In genomic region chr12:65876898-65877721, GRCh38 we compare ENCODE assay signal across 14 cellular contexts. TPM values are rescaled to one million over a fixed set of nuclear protein-coding genes. Genes with fewer than 3 reads are reported as not detected.
A peak's percentile ranks its signal among the peaks of the same experiment; 100 is the strongest.
DNase-seq lines count a peak whose midpoint lies in the region; ATAC-seq and TF ChIP-seq lines count a peak whose summit lies in the region.
"Had no signal": no experiment of that assay in that cellular context is flagged by ENCODE, and none has a peak within 500 bp of the region (broad histone marks: within the 10 kb centered on the region; RNA-seq: fewer than 3 reads in every experiment).

No MANE protein-coding gene starts in this region.

- no peaks in the 10 kb centered on the region for H3K36me3 Mint-ChIP-seq in CD8-positive, alpha-beta T cell

- no peaks in the 10 kb centered on the region for H3K9me3 Mint-ChIP-seq in CD8-positive, alpha-beta T cell

- H3K4me1 ChIP-seq in ectodermal cell (ENCODE audit: control insufficient read depth, insufficient read depth, low read length) (peaks cover 40% of the 10 kb centered on the region), mesodermal cell (ENCODE audit: control insufficient read depth, insufficient read depth, low read length, poor library complexity, severe bottlenecking) (peaks cover 59% of the 10 kb centered on the region)
- no peaks in the 10 kb centered on the region for H3K4me1 ChIP-seq in CD8-positive, alpha-beta T cell (ENCODE audit: insufficient read depth, low read length)

- H3K36me3 ChIP-seq in ectodermal cell (ENCODE audit: control insufficient read depth, insufficient read depth, low read length) (peaks cover 5% of the 10 kb centered on the region), mesodermal cell (ENCODE audit: control insufficient read depth, insufficient read depth, low read length) (peaks cover 43% of the 10 kb centered on the region)
- no peaks in the 10 kb centered on the region for H3K36me3 ChIP-seq in CD8-positive, alpha-beta T cell (ENCODE audit: insufficient read depth, low read length)

- H3K4me3 ChIP-seq in ectodermal cell (ENCODE audit: insufficient read depth, low read depth, low read length) (no peak overlapping the region), mesodermal cell (ENCODE audit: extremely low read depth, insufficient read depth, low read length, poor library complexity, severe bottlenecking) (no peak overlapping the region)
- no peak overlapping the region for H3K4me3 ChIP-seq in CD8-positive, alpha-beta T cell (ENCODE audit: low read depth, low read length)
- H3K4me3 ChIP-seq: coronary artery, SK-N-MC had no signal

- H3K27me3 Mint-ChIP-seq in CD8-positive, alpha-beta T cell (ENCODE audit: low read depth) = peaks cover 21% of the 10 kb centered on the region

- 26 to 35% methylated on average over 7 of the region's 7 CpGs for WGBS in ectodermal cell, 2 experiments
- 45 to 52% methylated on average over 6 to 7 of the region's 7 CpGs for WGBS in mesodermal cell (ENCODE audit: insufficient coverage in 2 of 2), 2 experiments

- H3K27me3 ChIP-seq in ectodermal cell (ENCODE audit: control insufficient read depth, insufficient read depth, low read length, poor library complexity, severe bottlenecking) = no peaks in the 10 kb centered on the region
- peaks cover 4% of the 10 kb centered on the region for H3K27me3 ChIP-seq in CD8-positive, alpha-beta T cell (ENCODE audit: insufficient read depth, low read length)

- no peak for TF ChIP-seq CTCF in CD8-positive, alpha-beta T cell (IDR thresholded peaks at IDR 0.05)

- peak overlapping the region; percentile 86 for H3K27ac ChIP-seq in ectodermal cell (ENCODE audit: insufficient read depth, low read depth, low read length, poor library complexity, severe bottlenecking)
- peak overlapping the region; percentile 94 for H3K27ac ChIP-seq in mesodermal cell (ENCODE audit: low read depth, low read length, severe bottlenecking)
- no peak overlapping the region for H3K27ac ChIP-seq in CD8-positive, alpha-beta T cell (ENCODE audit: low read depth, low read length)
- H3K27ac ChIP-seq: coronary artery, SK-N-MC had no signal

- no peak for ATAC-seq in CD8-positive, alpha-beta T cell
- ATAC-seq in GM21367 (IDR thresholded peaks at IDR 0.05; ENCODE audit: unreplicated experiment) = no peak
- ATAC-seq: activated CD4-positive, alpha-beta T cell treated with anti-CD3 and anti-CD28 coated beads for 36 hours; stimulated activated naive CD8-positive, alpha-beta T cell treated with anti-CD3 and anti-CD28 coated beads, Interleukin-15, Interleukin-2, amounts not matched to agents 100 U/mL and 50 U/mL, for 24 hours had no signal

- no peak overlapping the region for H3K27ac Mint-ChIP-seq in CD8-positive, alpha-beta T cell
- H3K27ac Mint-ChIP-seq: activated CD4-positive, alpha-beta T cell treated with anti-CD3 and anti-CD28 coated beads for 36 hours had no signal

- intact Hi-C loops in CD8-positive, alpha-beta T cell (cut with DNase I, micrococcal nuclease) = no loop called here

- no peak overlapping the region for H3K4me3 Mint-ChIP-seq in CD8-positive, alpha-beta T cell
- H3K4me3 Mint-ChIP-seq: activated CD4-positive, alpha-beta T cell treated with anti-CD3 and anti-CD28 coated beads for 36 hours had no signal

- CTCF ChIA-PET in CD8-positive, alpha-beta T cell (lab: Charles Lee) = no interaction called here

- H3K9me3 ChIP-seq in ectodermal cell (ENCODE audit: control insufficient read depth, low read length) = no peaks in the 10 kb centered on the region
- no peaks in the 10 kb centered on the region for H3K9me3 ChIP-seq in mesodermal cell (ENCODE audit: control insufficient read depth, low read length)
- H3K9me3 ChIP-seq in CD8-positive, alpha-beta T cell (ENCODE audit: low read length) = no peaks in the 10 kb centered on the region

- DNase-seq in Caki2 (ENCODE audit: low read depth) (peak; percentile 92), M059J (ENCODE audit: low read depth) (peak; percentile 40), ACHN (no peak), SK-N-DZ (ENCODE audit: low spot score) (no peak)
- DNase-seq in CD8-positive, alpha-beta T cell = no peak
- DNase-seq: activated CD4-positive, alpha-beta T cell treated with anti-CD3 and anti-CD28 coated beads for 36 hours; activated gamma-delta T cell; NCI-H510A treated with DMSO at 0.1 percent for 48 hours; stimulated activated naive CD8-positive, alpha-beta T cell treated with anti-CD3 and anti-CD28 coated beads, Interleukin-15, Interleukin-2, amounts not matched to agents 100 U/mL and 50 U/mL, for 24 hours had no signal

- in situ Hi-C loops in Caki2 (cut with HindIII; ENCODE audit: low pct_unique_long_range_greater_than_20kb, low sequenced_read_pairs) = loop anchor here (5.0 kb wide), 1 partner anchor 65 kb away; no protein-coding TSS in a partner anchor
- in situ Hi-C loops in ACHN (cut with HindIII; ENCODE audit: low pct_ligation_motif_present, low pct_unique_long_range_greater_than_20kb, low sequenced_read_pairs) = no loop called here

- POLR2A ChIA-PET in CD8-positive, alpha-beta T cell (lab: Charles Lee) = no interaction called here

- peaks cover 3% of the 10 kb centered on the region for H3K4me1 Mint-ChIP-seq in CD8-positive, alpha-beta T cell (ENCODE audit: low read depth)
- H3K4me1 Mint-ChIP-seq: activated CD4-positive, alpha-beta T cell treated with anti-CD3 and anti-CD28 coated beads for 36 hours had no signal

RNA-seq across cellular contexts. Expression of gene HMGA2, which starts 52.8 kb away (rescaled TPM):
- total RNA-seq in Caki2 (2014; rRNA removed; shearing (Covaris generic); ENCODE audit: low replicate concordance) = 49.5 and 51.5 TPM in 2 replicates
- total RNA-seq in M059J (2014; rRNA removed; shearing (Covaris generic)) = 7.3 and 8.2 TPM in 2 replicates
- polyA plus RNA-seq in ectodermal cell (2013, experiment 1 of 4) = 263 TPM
- polyA plus RNA-seq in ectodermal cell (2013, experiment 2 of 4) = 224 TPM
- 252 TPM for polyA plus RNA-seq in ectodermal cell (2013, experiment 3 of 4)
- polyA plus RNA-seq in ectodermal cell (2013, experiment 4 of 4) = 239 TPM
- 370 TPM for polyA plus RNA-seq in mesodermal cell (2013, experiment 1 of 2)
- polyA plus RNA-seq in mesodermal cell (2013, experiment 2 of 2) = 394 TPM
- not detected for total RNA-seq in CD8-positive, alpha-beta T cell
- not detected in 2 replicates for polyA plus RNA-seq in SK-N-DZ (2014; cell fraction: cytosol; rRNA removed)
- not detected in 2 replicates for polyA plus RNA-seq in SK-N-DZ (2014; cell fraction: nucleus; rRNA removed)
- total RNA-seq: activated CD4-positive, alpha-beta T cell treated with anti-CD3 and anti-CD28 coated beads for 36 hours had no signal

Comparison
In these comparisons a context has a peak if more than half of its experiments do, and no peak if none do; other contexts are left out.
1. DNase-seq: peak in Caki2 (single experiment) and M059J (single experiment); none in ACHN (single experiment), CD8-positive, alpha-beta T cell (0 of 7) and SK-N-DZ (single experiment).